16 cellular contexts compared by ENCODE assay signal in the genomic region with DNA sequence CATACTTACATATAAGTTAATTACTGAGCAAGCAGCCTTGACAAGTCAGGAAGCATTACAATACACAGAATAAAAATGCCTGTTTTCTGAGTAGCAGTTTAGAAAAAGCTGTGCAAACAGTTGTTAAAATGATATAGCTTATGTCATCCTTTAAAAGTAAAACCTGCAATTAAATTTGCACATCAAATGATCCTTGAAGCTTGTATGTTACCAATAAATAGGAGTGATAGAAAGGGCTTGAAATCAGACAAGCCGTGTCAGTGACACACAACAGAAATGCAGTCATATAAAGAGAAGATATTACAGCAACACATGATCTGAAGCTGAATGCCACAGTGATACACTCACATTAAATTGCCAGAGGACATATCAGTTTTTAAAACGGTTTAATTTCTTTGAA.
DNase-seq lines count a peak whose midpoint lies in the region; ATAC-seq and TF ChIP-seq lines count a peak whose summit lies in the region.
"Had no signal": no experiment of that assay in that cellular context is flagged by ENCODE, and none has a peak within 500 bp of the region (broad histone marks: within the 10 kb centered on the region; RNA-seq: fewer than 3 reads in every experiment).

No MANE protein-coding gene starts in this region.

- no peak for TF ChIP-seq RAD21 in HCT116 (IDR thresholded peaks at IDR 0.05; ENCODE audit: low read depth)

- no peaks in the 10 kb centered on the region for H3K27me3 Mint-ChIP-seq in neural progenitor cell (ENCODE audit: insufficient read depth, low read depth)
- H3K27me3 Mint-ChIP-seq: activated CD4-positive, alpha-beta memory T cell treated with anti-CD3 and anti-CD28 coated beads for 36 hours had no signal

- no peak overlapping the region for H3K4me3 ChIP-seq in ACC112 (ENCODE audit: low read depth, low read length)
- H3K4me3 ChIP-seq in HCT116 (replicated peaks in 1 of 2; ENCODE audit: low read depth in 1 of 2, low read length in 2 of 2) = no peak overlapping the region
- no peak overlapping the region for H3K4me3 ChIP-seq in fibroblast of pulmonary artery (replicated peaks; ENCODE audit: low read depth, low read length)
- H3K4me3 ChIP-seq in neural progenitor cell = no peak overlapping the region
- H3K4me3 ChIP-seq: adrenal gland, tibial nerve had no signal

- no peak for TF ChIP-seq CTCF in HCT116 (IDR thresholded peaks at IDR 0.05 in 2 of 3, conservative IDR thresholded peaks at IDR 0.05 in 1 of 3; ENCODE audit: borderline replicate concordance in 1 of 3, insufficient read depth in 1 of 3, low read depth in 2 of 3, low read length in 2 of 3)
- no peak for TF ChIP-seq CTCF in fibroblast of pulmonary artery (IDR thresholded peaks at IDR 0.05; ENCODE audit: low read length, missing control alignments)
- TF ChIP-seq CTCF in neural progenitor cell (IDR thresholded peaks at IDR 0.05) = no peak

- H3K27ac Mint-ChIP-seq in neural progenitor cell = no peak overlapping the region
- H3K27ac Mint-ChIP-seq: activated CD4-positive, alpha-beta memory T cell treated with anti-CD3 and anti-CD28 coated beads for 36 hours had no signal

- no TSS peak for BruUV-seq in HCT116 (replicated peaks; lab: Mats Ljungman, UMichigan)

- H3K27ac ChIP-seq in ACC112 (ENCODE audit: low read depth, low read length) (peak overlapping the region; percentile 93), HCT116 (ENCODE audit: low read depth, low read length) (no peak overlapping the region), neural progenitor cell (no peak overlapping the region)
- H3K27ac ChIP-seq: adrenal gland, KMS-11 had no signal

- H3K9me3 Mint-ChIP-seq in neural progenitor cell = peaks cover 8% of the 10 kb centered on the region
- H3K9me3 Mint-ChIP-seq: activated CD4-positive, alpha-beta memory T cell treated with anti-CD3 and anti-CD28 coated beads for 36 hours had no signal

- RAD21 ChIA-PET in HCT116 (lab: Charles Lee; ENCODE audit: low non-redundant PET in 1 of 2, low total read pairs in 2 of 2, uncharacterized antibody in 2 of 2, unreplicated experiment in 2 of 2) = no interaction called here

- ATAC-seq in HCT116 (no peak), HG03159 (IDR thresholded peaks at IDR 0.05; ENCODE audit: unreplicated experiment) (no peak), GM21367 (IDR thresholded peaks at IDR 0.05; ENCODE audit: unreplicated experiment) (no peak)

- CTCF ChIA-PET in HCT116 (lab: Charles Lee) = no interaction called here

- DNase-seq in HCT116 (ENCODE audit: low read depth, low spot score) (no peak), NCI-H748 treated with DMSO at 0.1 percent for 48 hours (lab: John Stamatoyannopoulos, UW) (peak; percentile 13), fibroblast of pulmonary artery (ENCODE audit: low read depth) (peak; percentile 21), neural progenitor cell (ENCODE audit: low spot score) (no peak), GOT3 (lab: John Stamatoyannopoulos, UW) (no peak)
- DNase-seq: activated CD4-positive, alpha-beta memory T cell treated with anti-CD3 and anti-CD28 coated beads for 36 hours; activated T-cell treated with anti-CD3 and anti-CD28 coated beads, Interleukin-2, amount 50 U/mL, for 48 hours; adrenal gland; head of caudate nucleus; islet precursor cell; stimulated activated CD4-positive, alpha-beta T cell treated with anti-CD3 and anti-CD28 coated beads, Interleukin-4, amount 100 ng/mL, for 4 hours had no signal

- TF ChIP-seq POLR2A in HCT116 (IDR thresholded peaks at IDR 0.05; ENCODE audit: borderline replicate concordance, extremely low read depth, insufficient read depth, insufficient read length) = no peak

- H3K9ac ChIP-seq in HCT116 (ENCODE audit: low read length) (no peak overlapping the region), neural progenitor cell (no peak overlapping the region)
- H3K9ac ChIP-seq: KMS-11 had no signal

- H3K4me2 ChIP-seq in HCT116 (ENCODE audit: low read length) (peak overlapping the region; percentile 15; the same call in 1 of the 2 replicates), neural progenitor cell (no peak overlapping the region)
- H3K4me2 ChIP-seq: KMS-11 had no signal

- H3K36me3 Mint-ChIP-seq in neural progenitor cell = peaks cover 5% of the 10 kb centered on the region
- H3K36me3 Mint-ChIP-seq: activated CD4-positive, alpha-beta memory T cell treated with anti-CD3 and anti-CD28 coated beads for 36 hours had no signal

- peaks cover 94% of the 10 kb centered on the region for H3K79me2 ChIP-seq in ACC112 (ENCODE audit: control insufficient read depth, insufficient read depth, low read length, unreplicated experiment)
- peaks cover 88% of the 10 kb centered on the region for H3K79me2 ChIP-seq in HCT116 (ENCODE audit: insufficient read depth, low read length)
- no peaks in the 10 kb centered on the region for H3K79me2 ChIP-seq in neural progenitor cell (ENCODE audit: low read depth)

- H4K20me1 ChIP-seq in HCT116 (ENCODE audit: insufficient read depth) (no peaks in the 10 kb centered on the region), neural progenitor cell (ENCODE audit: low read depth) (no peaks in the 10 kb centered on the region)

- POLR2A ChIA-PET in HCT116 (lab: Charles Lee) = no interaction called here

- H2AFZ ChIP-seq in ACC112 (ENCODE audit: low read length, unreplicated experiment) = no peak overlapping the region
- no peak overlapping the region for H2AFZ ChIP-seq in HCT116 (ENCODE audit: low read depth, low read length, poor library complexity, severe bottlenecking)
- H2AFZ ChIP-seq in neural progenitor cell (replicated peaks) = no peak overlapping the region

- H3K9me2 ChIP-seq in HCT116 (ENCODE audit: insufficient read depth) = no peaks in the 10 kb centered on the region

- H3K4me1 ChIP-seq in ACC112 (ENCODE audit: control insufficient read depth, insufficient read depth, low read length, unreplicated experiment) (peaks cover 78% of the 10 kb centered on the region), HCT116 (ENCODE audit: control insufficient read depth in 1 of 2, insufficient read depth in 2 of 2, low read length in 2 of 2) (peaks cover 28 to 71% of the 10 kb centered on the region in 2 experiments), neural progenitor cell (no peaks in the 10 kb centered on the region)

- no peaks in the 10 kb centered on the region for H3K9me3 ChIP-seq in HCT116 (ENCODE audit: control insufficient read depth in 1 of 2, insufficient read depth in 1 of 2, low read depth in 1 of 2, low read length in 2 of 2)
- H3K9me3 ChIP-seq in neural progenitor cell (ENCODE audit: low read depth) = no peaks in the 10 kb centered on the region
- H3K9me3 ChIP-seq: adrenal gland, tibial nerve had no signal

- peaks cover 17% of the 10 kb centered on the region for H3K4me1 Mint-ChIP-seq in neural progenitor cell

- no peaks in the 10 kb centered on the region for H3F3A ChIP-seq in neural progenitor cell (ENCODE audit: low read depth)

- H3K36me3 ChIP-seq in ACC112 (ENCODE audit: insufficient read depth, low read length) = peaks cover 10% of the 10 kb centered on the region; the same call in 1 of the 2 replicates
- no peaks in the 10 kb centered on the region for H3K36me3 ChIP-seq in HCT116 (ENCODE audit: control insufficient read depth in 1 of 2, insufficient read depth in 2 of 2, low read length in 2 of 2)
- H3K36me3 ChIP-seq in neural progenitor cell = no peaks in the 10 kb centered on the region
- H3K36me3 ChIP-seq: adrenal gland, tibial nerve had no signal

- intact Hi-C loops in HCT116 (cut with micrococcal nuclease) = no loop called here

- H3K4me3 Mint-ChIP-seq in neural progenitor cell = no peak overlapping the region
- H3K4me3 Mint-ChIP-seq: activated CD4-positive, alpha-beta memory T cell treated with anti-CD3 and anti-CD28 coated beads for 36 hours had no signal

- no peaks in the 10 kb centered on the region for H3K27me3 ChIP-seq in ACC112 (ENCODE audit: insufficient read depth, low read length)
- no peaks in the 10 kb centered on the region for H3K27me3 ChIP-seq in HCT116 (ENCODE audit: insufficient read depth, low read length)
- H3K27me3 ChIP-seq in neural progenitor cell = no peaks in the 10 kb centered on the region
- H3K27me3 ChIP-seq: adrenal gland, tibial nerve had no signal

TF ChIP-seq in HCT116, 20 proteins besides CTCF, POLR2A, EP300 and RAD21 (continues in another document):
- TF ChIP-seq EGR1 (IDR thresholded peaks at IDR 0.05; ENCODE audit: low read depth) (no peak), JUND (IDR thresholded peaks at IDR 0.05) (no peak), SP1 (IDR thresholded peaks at IDR 0.05; ENCODE audit: low read depth) (no peak), CBX3 (IDR thresholded peaks at IDR 0.05; ENCODE audit: low read depth) (no peak), SRF (IDR thresholded peaks at IDR 0.05; ENCODE audit: low read depth) (no peak), CEBPB (IDR thresholded peaks at IDR 0.05; ENCODE audit: low read depth) (no peak), YY1 (IDR thresholded peaks at IDR 0.05; ENCODE audit: extremely low read depth, insufficient replicate concordance, low read depth, low read length) (no peak), ZNF274 (IDR thresholded peaks at IDR 0.05; ENCODE audit: low read depth, low read length) (no peak), EZH2phosphoT487 (IDR thresholded peaks at IDR 0.05; ENCODE audit: borderline replicate concordance) (no peak), ZBTB33 (IDR thresholded peaks at IDR 0.05; ENCODE audit: extremely low read depth, insufficient replicate concordance, low read length) (no peak), ZFX (IDR thresholded peaks at IDR 0.05) (no peak)
- TF ChIP-seq, protein P1, sequence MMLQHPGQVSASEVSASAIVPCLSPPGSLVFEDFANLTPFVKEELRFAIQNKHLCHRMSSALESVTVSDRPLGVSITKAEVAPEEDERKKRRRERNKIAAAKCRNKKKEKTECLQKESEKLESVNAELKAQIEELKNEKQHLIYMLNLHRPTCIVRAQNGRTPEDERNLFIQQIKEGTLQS (IDR thresholded peaks at IDR 0.05) = no peak

Comparison
In these comparisons a context has a peak if more than half of its experiments do, and no peak if none do; other contexts are left out.
1. DNase-seq: peak in NCI-H748 treated with DMSO at 0.1 percent for 48 hours (single experiment) and fibroblast of pulmonary artery (single experiment); none in HCT116 (single experiment), neural progenitor cell (single experiment) and GOT3 (single experiment).